8 cellular contexts compared by ENCODE assay signal in the genomic region with DNA sequence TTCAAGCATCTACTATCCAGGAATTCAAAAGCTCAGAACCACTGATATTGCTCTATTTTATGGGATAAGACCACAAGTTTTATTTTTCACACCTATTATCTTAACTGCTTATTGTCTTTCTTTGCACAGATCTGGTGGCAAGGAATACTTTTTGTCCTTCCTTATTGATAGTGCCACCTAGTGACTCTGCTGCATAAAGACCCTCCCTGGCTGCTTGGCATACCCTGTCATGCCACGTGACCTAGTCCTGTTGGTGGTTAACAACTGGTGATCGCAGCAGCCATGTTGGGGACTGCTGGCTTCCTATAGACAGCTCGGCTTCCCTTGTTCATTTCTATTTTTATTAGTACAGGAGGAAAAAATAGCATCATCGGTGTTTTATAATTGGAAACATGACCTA.
DNase-seq lines count a peak whose midpoint lies in the region; ATAC-seq and TF ChIP-seq lines count a peak whose summit lies in the region.

No MANE protein-coding gene starts in this region.

- H3K36me3 Mint-ChIP-seq in Calu3 (ENCODE audit: insufficient read depth, unreplicated experiment): no peaks in the 10 kb centered on the region

- no peak overlapping the region for H3K4me3 Mint-ChIP-seq in Calu3 (ENCODE audit: low read depth, unreplicated experiment)

- DNase-seq in Calu3 (peak; percentile 10), HK-2 (ENCODE audit: unreplicated experiment) (peak; percentile 1), heart right ventricle (peak in 1 of 2 donors; percentile 11), NCI-H128 (lab: John Stamatoyannopoulos, UW; ENCODE audit: unreplicated experiment) (no peak), epidermal melanocyte (ENCODE audit: insufficient read length, low spot score) (no peak)
- DNase-seq in activated CD4-positive, CD25-positive, alpha-beta regulatory T cell treated with anti-CD3 and anti-CD28 coated beads, Interleukin-2, amount 50 U/mL, for 72 hours: no peak

- H3K4me3 ChIP-seq in OCI-LY3 (ENCODE audit: low read length): no peak overlapping the region
- no peak overlapping the region for H3K4me3 ChIP-seq in heart right ventricle

- H3K9me3 Mint-ChIP-seq in Calu3 (ENCODE audit: low read depth, unreplicated experiment): peaks cover 10% of the 10 kb centered on the region

- H3K4me1 ChIP-seq in OCI-LY3 (ENCODE audit: low read length) (no peaks in the 10 kb centered on the region), heart right ventricle (peaks cover 0 to 13% (median 5%) of the 10 kb centered on the region in 9 donors)

- no peaks in the 10 kb centered on the region for H3K79me2 ChIP-seq in OCI-LY3 (ENCODE audit: low read length)

- no peaks in the 10 kb centered on the region for H3K27me3 Mint-ChIP-seq in Calu3 (ENCODE audit: unreplicated experiment)

- ATAC-seq in heart right ventricle (peak in 5 of 8 donors; percentile 23 to 76 (median 41)), HG03520 (IDR thresholded peaks at IDR 0.05; ENCODE audit: unreplicated experiment) (no peak)

- CTCF ChIA-PET in Calu3 (lab: Charles Lee): no interaction called here

- BruUV-seq in Calu3 (replicated peaks; lab: Mats Ljungman, UMichigan): no TSS peak

- peaks cover 7% of the 10 kb centered on the region; the same call in 1 of the 2 replicates for H3K27me3 ChIP-seq in OCI-LY3 (ENCODE audit: low read depth, low read length)
- H3K27me3 ChIP-seq in heart right ventricle: no peaks in the 10 kb centered on the region

- peak overlapping the region; percentile 47; the same call in 1 of the 2 replicates for H2AFZ ChIP-seq in OCI-LY3 (ENCODE audit: low read depth, low read length)

- H3K9me3 ChIP-seq in OCI-LY3 (ENCODE audit: insufficient read depth, low read length) (no peaks in the 10 kb centered on the region), heart right ventricle (no peaks in the 10 kb centered on the region)

- no peaks in the 10 kb centered on the region for H4K20me1 ChIP-seq in OCI-LY3 (ENCODE audit: insufficient read depth, low read length)

- H3K36me3 ChIP-seq in OCI-LY3 (replicated peaks; ENCODE audit: low read depth, low read length) (no peaks in the 10 kb centered on the region), heart right ventricle (no peaks in the 10 kb centered on the region)

- H3K27ac ChIP-seq in OCI-LY3 (ENCODE audit: low read length): no peak overlapping the region
- H3K27ac ChIP-seq in heart right ventricle: no peak overlapping the region

- intact Hi-C loops in Calu3 (cut with micrococcal nuclease; ENCODE audit: unreplicated experiment) (no loop called here), heart right ventricle (cut with DNase I) (no loop called here)

- H3K27ac Mint-ChIP-seq in Calu3 (ENCODE audit: unreplicated experiment): no peak overlapping the region

- no peaks in the 10 kb centered on the region for H3K4me1 Mint-ChIP-seq in Calu3 (ENCODE audit: low read depth, unreplicated experiment)

- 21 to 32% methylated on average over 4 of the region's 4 CpGs for WGBS in heart right ventricle, 2 donors

- no peak overlapping the region for H3K9ac ChIP-seq in OCI-LY3 (ENCODE audit: low read length)

- no peak overlapping the region for H3K4me2 ChIP-seq in OCI-LY3 (ENCODE audit: low read length)

- no peak for TF ChIP-seq CTCF in Calu3 (IDR thresholded peaks at IDR 0.05; ENCODE audit: unreplicated experiment)
- peak; percentile 50 for TF ChIP-seq CTCF in OCI-LY3 (IDR thresholded peaks at IDR 0.05; ENCODE audit: low read depth, low read length)
- peak in 5 of 9 donors; percentile 12 to 52 (median 36) for TF ChIP-seq CTCF in heart right ventricle (IDR thresholded peaks at IDR 0.05)

Comparison
In these comparisons a context has a peak if more than half of its experiments do, and no peak if none do; other contexts are left out.
1. DNase-seq: peak in Calu3 (single experiment) and HK-2 (single experiment); none in activated CD4-positive, CD25-positive, alpha-beta regulatory T cell treated with anti-CD3 and anti-CD28 coated beads, Interleukin-2, amount 50 U/mL, for 72 hours (single experiment), NCI-H128 (single experiment) and epidermal melanocyte (single experiment).